Comparison of ENCODE assay signal across 1 cellular context in the genomic region with DNA sequence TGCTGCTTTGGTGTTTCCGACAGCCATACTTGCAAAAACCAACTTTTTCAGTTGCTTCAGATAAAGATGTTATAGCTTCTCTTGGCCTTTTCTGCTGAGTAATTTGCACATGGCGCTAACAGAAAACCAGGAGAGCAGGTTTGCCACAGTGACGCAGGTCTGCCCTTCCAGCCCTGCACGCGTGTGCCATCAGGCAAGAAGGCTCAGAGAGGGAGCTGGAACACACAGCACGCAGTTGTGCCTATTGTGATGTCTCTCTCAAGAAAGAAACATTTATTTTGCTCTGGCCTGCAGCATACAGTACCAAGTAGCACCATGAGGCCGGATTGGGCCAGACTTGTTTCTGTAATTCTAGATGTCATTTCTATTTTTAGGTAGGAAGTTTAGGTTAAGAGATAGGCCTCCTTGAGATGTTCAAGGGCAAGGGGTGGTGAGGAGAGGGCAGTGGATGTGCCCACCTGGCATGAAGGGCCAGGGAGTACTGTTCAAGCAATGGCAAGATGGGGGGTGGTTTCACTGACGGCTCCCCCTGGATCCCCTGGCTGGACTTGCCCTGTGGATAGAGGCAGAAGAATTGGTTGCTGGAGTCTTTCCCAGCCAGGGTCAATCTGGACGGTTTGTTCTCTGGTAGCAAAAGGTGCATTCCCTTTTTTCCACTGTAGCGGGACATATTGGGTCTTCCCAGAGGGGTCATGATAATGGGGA.
TF ChIP-seq lines count a peak whose summit lies in the region.

No MANE protein-coding gene starts in this region.

TF ChIP-seq in GM23338, 12 proteins besides CTCF, POLR2A, EP300 and RAD21 (continued from another document):
- TF ChIP-seq, protein P1, sequence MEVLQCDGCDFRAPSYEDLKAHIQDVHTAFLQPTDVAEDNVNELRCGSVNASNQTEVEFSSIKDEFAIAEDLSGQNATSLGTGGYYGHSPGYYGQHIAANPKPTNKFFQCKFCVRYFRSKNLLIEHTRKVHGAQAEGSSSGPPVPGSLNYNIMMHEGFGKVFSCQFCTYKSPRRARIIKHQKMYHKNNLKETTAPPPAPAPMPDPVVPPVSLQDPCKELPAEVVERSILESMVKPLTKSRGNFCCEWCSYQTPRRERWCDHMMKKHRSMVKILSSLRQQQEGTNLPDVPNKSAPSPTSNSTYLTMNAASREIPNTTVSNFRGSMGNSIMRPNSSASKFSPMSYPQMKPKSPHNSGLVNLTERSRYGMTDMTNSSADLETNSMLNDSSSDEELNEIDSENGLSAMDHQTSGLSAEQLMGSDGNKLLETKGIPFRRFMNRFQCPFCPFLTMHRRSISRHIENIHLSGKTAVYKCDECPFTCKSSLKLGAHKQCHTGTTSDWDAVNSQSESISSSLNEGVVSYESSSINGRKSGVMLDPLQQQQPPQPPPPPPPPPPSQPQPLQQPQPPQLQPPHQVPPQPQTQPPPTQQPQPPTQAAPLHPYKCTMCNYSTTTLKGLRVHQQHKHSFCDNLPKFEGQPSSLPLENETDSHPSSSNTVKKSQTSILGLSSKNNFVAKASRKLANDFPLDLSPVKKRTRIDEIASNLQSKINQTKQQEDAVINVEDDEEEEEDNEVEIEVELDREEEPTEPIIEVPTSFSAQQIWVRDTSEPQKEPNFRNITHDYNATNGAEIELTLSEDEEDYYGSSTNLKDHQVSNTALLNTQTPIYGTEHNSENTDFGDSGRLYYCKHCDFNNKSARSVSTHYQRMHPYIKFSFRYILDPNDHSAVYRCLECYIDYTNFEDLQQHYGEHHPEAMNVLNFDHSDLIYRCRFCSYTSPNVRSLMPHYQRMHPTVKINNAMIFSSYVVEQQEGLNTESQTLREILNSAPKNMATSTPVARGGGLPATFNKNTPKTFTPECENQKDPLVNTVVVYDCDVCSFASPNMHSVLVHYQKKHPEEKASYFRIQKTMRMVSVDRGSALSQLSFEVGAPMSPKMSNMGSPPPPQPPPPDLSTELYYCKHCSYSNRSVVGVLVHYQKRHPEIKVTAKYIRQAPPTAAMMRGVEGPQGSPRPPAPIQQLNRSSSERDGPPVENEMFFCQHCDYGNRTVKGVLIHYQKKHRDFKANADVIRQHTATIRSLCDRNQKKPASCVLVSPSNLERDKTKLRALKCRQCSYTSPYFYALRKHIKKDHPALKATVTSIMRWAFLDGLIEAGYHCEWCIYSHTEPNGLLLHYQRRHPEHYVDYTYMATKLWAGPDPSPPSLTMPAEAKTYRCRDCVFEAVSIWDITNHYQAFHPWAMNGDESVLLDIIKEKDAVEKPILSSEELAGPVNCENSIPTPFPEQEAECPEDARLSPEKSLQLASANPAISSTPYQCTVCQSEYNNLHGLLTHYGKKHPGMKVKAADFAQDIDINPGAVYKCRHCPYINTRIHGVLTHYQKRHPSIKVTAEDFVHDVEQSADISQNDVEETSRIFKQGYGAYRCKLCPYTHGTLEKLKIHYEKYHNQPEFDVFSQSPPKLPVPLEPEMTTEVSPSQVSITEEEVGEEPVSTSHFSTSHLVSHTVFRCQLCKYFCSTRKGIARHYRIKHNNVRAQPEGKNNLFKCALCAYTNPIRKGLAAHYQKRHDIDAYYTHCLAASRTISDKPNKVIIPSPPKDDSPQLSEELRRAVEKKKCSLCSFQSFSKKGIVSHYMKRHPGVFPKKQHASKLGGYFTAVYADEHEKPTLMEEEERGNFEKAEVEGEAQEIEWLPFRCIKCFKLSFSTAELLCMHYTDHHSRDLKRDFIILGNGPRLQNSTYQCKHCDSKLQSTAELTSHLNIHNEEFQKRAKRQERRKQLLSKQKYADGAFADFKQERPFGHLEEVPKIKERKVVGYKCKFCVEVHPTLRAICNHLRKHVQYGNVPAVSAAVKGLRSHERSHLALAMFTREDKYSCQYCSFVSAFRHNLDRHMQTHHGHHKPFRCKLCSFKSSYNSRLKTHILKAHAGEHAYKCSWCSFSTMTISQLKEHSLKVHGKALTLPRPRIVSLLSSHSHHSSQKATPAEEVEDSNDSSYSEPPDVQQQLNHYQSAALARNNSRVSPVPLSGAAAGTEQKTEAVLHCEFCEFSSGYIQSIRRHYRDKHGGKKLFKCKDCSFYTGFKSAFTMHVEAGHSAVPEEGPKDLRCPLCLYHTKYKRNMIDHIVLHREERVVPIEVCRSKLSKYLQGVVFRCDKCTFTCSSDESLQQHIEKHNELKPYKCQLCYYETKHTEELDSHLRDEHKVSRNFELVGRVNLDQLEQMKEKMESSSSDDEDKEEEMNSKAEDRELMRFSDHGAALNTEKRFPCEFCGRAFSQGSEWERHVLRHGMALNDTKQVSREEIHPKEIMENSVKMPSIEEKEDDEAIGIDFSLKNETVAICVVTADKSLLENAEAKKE (CRISPR knock-in tag; IDR thresholded peaks at IDR 0.05), result no peak
